8 cellular contexts compared by ENCODE assay signal in the genomic region with DNA sequence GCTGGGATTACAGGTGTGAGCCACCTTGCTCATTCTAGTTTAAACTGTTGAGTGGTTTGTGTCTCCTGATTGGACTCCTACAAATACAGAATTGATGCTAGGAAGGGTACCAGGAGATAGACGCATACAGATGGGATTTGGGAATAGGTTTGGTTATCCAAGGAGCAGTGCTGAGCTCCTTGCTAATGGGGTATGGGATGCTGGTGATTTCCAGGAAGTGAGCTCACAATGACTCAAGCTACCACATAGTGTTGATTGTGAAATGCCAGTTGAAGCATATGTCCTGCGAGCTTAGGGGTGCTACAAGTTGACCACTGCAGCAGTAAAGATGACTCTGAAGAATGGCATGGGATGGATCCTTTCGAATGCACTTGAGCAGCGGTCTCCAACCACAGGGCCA.
DNase-seq lines count a peak whose midpoint lies in the region; TF ChIP-seq lines count a peak whose summit lies in the region.
"Not testable (repeated sequence)": the region's sequence is repeated elsewhere in the genome, so short reads cannot be mapped to it uniquely, and the experiment has no call there.

No MANE protein-coding gene starts in this region.

- TF ChIP-seq CTCF in foreskin fibroblast (IDR thresholded peaks at IDR 0.05; ENCODE audit: low read depth, low read length) = not testable (repeated sequence)

- DNase-seq in EH (ENCODE audit: low read depth) (peak; percentile 85), HS-27A (ENCODE audit: low read depth) (peak; percentile 19), NCI-H226 (peak; percentile 63), adipocyte (ENCODE audit: low read depth) (peak; percentile 18), epidermal melanocyte (ENCODE audit: insufficient read length, low spot score) (peak; percentile 14), foreskin fibroblast (peak; percentile 87 to 89), renal cortical epithelial cell (ENCODE audit: low read depth) (peak; percentile 70)

- H3K36me3 ChIP-seq in ACC112 (ENCODE audit: insufficient read depth, low read length); adipocyte (ENCODE audit: control insufficient read depth, insufficient read depth, low read length, severe bottlenecking): not testable (repeated sequence)

- not testable (repeated sequence) for H3K9ac ChIP-seq in adipocyte (ENCODE audit: low read length)

- H3K4me3 ChIP-seq in ACC112 (ENCODE audit: low read depth, low read length); adipocyte (ENCODE audit: low read length); foreskin fibroblast (ENCODE audit: low read depth in 1 of 2, low read length in 2 of 2): not testable (repeated sequence)

- H3K27ac ChIP-seq in ACC112 (ENCODE audit: low read depth, low read length) = peak overlapping the region; percentile 61

- H3K9me3 ChIP-seq in adipocyte (ENCODE audit: control insufficient read depth, low read length) = not testable (repeated sequence)

- not testable (repeated sequence) for H2AFZ ChIP-seq in ACC112 (ENCODE audit: low read length, unreplicated experiment)

- H3K27me3 ChIP-seq in ACC112 (ENCODE audit: insufficient read depth, low read length); adipocyte (replicated peaks; ENCODE audit: control insufficient read depth, insufficient read depth, low read length): not testable (repeated sequence)

- H3K4me1 ChIP-seq in ACC112 (ENCODE audit: control insufficient read depth, insufficient read depth, low read length, unreplicated experiment); adipocyte (ENCODE audit: control insufficient read depth, insufficient read depth, low read length): not testable (repeated sequence)

- not testable (repeated sequence) for H3K79me2 ChIP-seq in ACC112 (ENCODE audit: control insufficient read depth, insufficient read depth, low read length, unreplicated experiment)

Comparison
In these comparisons a context has a peak if more than half of its experiments do, and no peak if none do; other contexts are left out.
1. DNase-seq: peak in every context shown above with its lines; median percentile 88 in foreskin fibroblast; 85 in EH; 70 in renal cortical epithelial cell; 63 in NCI-H226; 19 in HS-27A; 18 in adipocyte; 14 in epidermal melanocyte.